In genomic region chr11:133698654-133699053, GRCh38 we compare ENCODE assay signal across 35 cellular contexts.
"Had no signal": no experiment of that assay in that cellular context is flagged by ENCODE, and none has a peak within 500 bp of the region (broad histone marks: within the 10 kb centered on the region; RNA-seq: fewer than 3 reads in every experiment).

No MANE protein-coding gene starts in this region.

- H3K4me3 ChIP-seq: adrenal gland, breast epithelium, esophagus squamous epithelium, gastroesophageal sphincter had no signal

- H3K9me3 ChIP-seq: adrenal gland, breast epithelium, esophagus squamous epithelium, gastroesophageal sphincter had no signal

- H3K27ac ChIP-seq: adrenal gland, breast epithelium, esophagus squamous epithelium, gastroesophageal sphincter, WERI-Rb-1 had no signal

- H3K27me3 Mint-ChIP-seq: activated B cell treated with CpG ODN at 0.5 μM for 24 hours; activated CD8-positive, alpha-beta T cell treated with anti-CD3 and anti-CD28 coated beads for 36 hours; activated naive CD8-positive, alpha-beta T cell; activated T-helper 17 cell treated with anti-CD3 and anti-CD28 coated beads, Interleukin-2, amount 50 U/mL, for 72 hours had no signal

- H3K36me3 Mint-ChIP-seq: activated naive CD8-positive, alpha-beta T cell; brain; T-cell had no signal

- H3K4me1 ChIP-seq: adrenal gland, breast epithelium, esophagus squamous epithelium, gastroesophageal sphincter had no signal

- H3K9me3 Mint-ChIP-seq: activated CD8-positive, alpha-beta T cell treated with anti-CD3 and anti-CD28 coated beads for 36 hours; activated naive CD8-positive, alpha-beta T cell treated with anti-CD3 and anti-CD28 coated beads, Interleukin-2, amount 50 U/mL, for 24 hours; activated T-cell treated with anti-CD3 and anti-CD28 coated beads, Interleukin-2, amount 50 U/mL, for 4 hours; activated T-helper 17 cell treated with anti-CD3 and anti-CD28 coated beads, Interleukin-2, amount 50 U/mL, for 72 hours; T-helper 1 cell treated with Interleukin-12 subunit alpha and Interleukin-12 subunit beta and Interleukin-4 antibody, amounts not matched to agents 30 μg/mL and 1 μg/mL, for 36 hours; T-helper 2 cell treated with Interferon-gamma antibody and Interleukin-4, amounts not matched to agents 5 μg/mL and 100 μg/mL, for 36 hours had no signal

- DNase-seq: activated B cell treated with CpG ODN at 0.5 μM for 24 hours; activated CD4-positive, alpha-beta T cell treated with anti-CD3 and anti-CD28 coated beads for 48 hours; activated CD4-positive, alpha-beta T cell treated with anti-CD3 and anti-CD28 coated beads, Interleukin-2, amount 50 U/mL, for 1 hour; activated CD4-positive, alpha-beta T cell treated with anti-CD3 and anti-CD28 coated beads, Interleukin-2, amount 50 U/mL, for 48 hours; activated CD8-positive, alpha-beta memory T cell treated with anti-CD3 and anti-CD28 coated beads for 24 hours; activated CD8-positive, alpha-beta T cell treated with anti-CD3 and anti-CD28 coated beads for 36 hours; activated effector memory CD4-positive, alpha-beta T cell treated with Interleukin-2 at 50 U/mL for 16 hours; activated gamma-delta T cell treated with Interleukin-2 at 50 U/mL for 16 hours; activated naive CD4-positive, alpha-beta T cell treated with anti-CD3 and anti-CD28 coated beads, Interleukin-2, amount 50 U/mL, for 16 hours; activated naive CD4-positive, alpha-beta T cell treated with Interleukin-2 at 50 U/mL for 16 hours; activated naive CD8-positive, alpha-beta T cell treated with anti-CD3 and anti-CD28 coated beads, Interleukin-2, amount 50 U/mL, for 24 hours; activated T-cell treated with anti-CD3 and anti-CD28 coated beads, Interleukin-2, amount 50 U/mL, for 4 hours; adrenal gland; amygdala; aorta; caudate nucleus; cortex of kidney; dermis blood vessel endothelial cell; effector CD4-positive, alpha-beta T cell; effector memory CD8-positive, alpha-beta T cell; erythroblast; esophagus squamous epithelium; foreskin melanocyte; SW 1271; T-cell; T1000; WERI-Rb-1 had no signal

- H3K36me3 ChIP-seq: adrenal gland, breast epithelium, esophagus squamous epithelium, gastroesophageal sphincter, WERI-Rb-1 had no signal

- H3K27ac Mint-ChIP-seq: activated B cell treated with CpG ODN at 0.5 μM for 24 hours; activated CD8-positive, alpha-beta T cell treated with anti-CD3 and anti-CD28 coated beads for 36 hours; activated naive CD8-positive, alpha-beta T cell; activated naive CD8-positive, alpha-beta T cell treated with anti-CD3 and anti-CD28 coated beads, Interleukin-2, amount 50 U/mL, for 24 hours; activated T-helper 17 cell treated with anti-CD3 and anti-CD28 coated beads, Interleukin-2, amount 50 U/mL, for 72 hours; effector memory CD8-positive, alpha-beta T cell; T-cell; T-helper 1 cell treated with Interleukin-12 subunit alpha and Interleukin-12 subunit beta and Interleukin-4 antibody, amounts not matched to agents 30 μg/mL and 1 μg/mL, for 36 hours; T-helper 2 cell treated with Interferon-gamma antibody and Interleukin-4, amounts not matched to agents 5 μg/mL and 100 μg/mL, for 36 hours had no signal

- H3K4me3 Mint-ChIP-seq: activated B cell treated with CpG ODN at 0.5 μM for 24 hours; activated CD8-positive, alpha-beta T cell treated with anti-CD3 and anti-CD28 coated beads for 36 hours; activated naive CD8-positive, alpha-beta T cell; activated naive CD8-positive, alpha-beta T cell treated with anti-CD3 and anti-CD28 coated beads, Interleukin-2, amount 50 U/mL, for 24 hours; activated T-cell treated with anti-CD3 and anti-CD28 coated beads, Interleukin-2, amount 50 U/mL, for 4 hours; activated T-helper 17 cell treated with anti-CD3 and anti-CD28 coated beads, Interleukin-2, amount 50 U/mL, for 72 hours; effector memory CD8-positive, alpha-beta T cell; T-cell; T-helper 1 cell treated with Interleukin-12 subunit alpha and Interleukin-12 subunit beta and Interleukin-4 antibody, amounts not matched to agents 30 μg/mL and 1 μg/mL, for 36 hours; T-helper 2 cell treated with Interferon-gamma antibody and Interleukin-4, amounts not matched to agents 5 μg/mL and 100 μg/mL, for 36 hours had no signal

- H3K4me1 Mint-ChIP-seq: activated B cell treated with CpG ODN at 0.5 μM for 24 hours; activated naive CD8-positive, alpha-beta T cell treated with anti-CD3 and anti-CD28 coated beads, Interleukin-2, amount 50 U/mL, for 24 hours; activated T-helper 17 cell treated with anti-CD3 and anti-CD28 coated beads, Interleukin-2, amount 50 U/mL, for 72 hours; T-cell had no signal

- H3K27me3 ChIP-seq: adrenal gland, breast epithelium, esophagus squamous epithelium, gastroesophageal sphincter had no signal

- ATAC-seq: activated CD4-positive, CD25-positive, alpha-beta regulatory T cell treated with anti-CD3 and anti-CD28 coated beads, Interleukin-2, amount 50 U/mL, for 24 hours; activated CD8-positive, alpha-beta T cell treated with anti-CD3 and anti-CD28 coated beads for 36 hours; activated naive CD8-positive, alpha-beta T cell treated with anti-CD3 and anti-CD28 coated beads, Interleukin-2, amount 50 U/mL, for 24 hours; activated T-cell treated with anti-CD3 and anti-CD28 coated beads, Interleukin-2, amount 50 U/mL, for 4 hours; activated T-helper 17 cell treated with anti-CD3 and anti-CD28 coated beads, Interleukin-2, amount 50 U/mL, for 72 hours; effector memory CD8-positive, alpha-beta T cell; gastroesophageal sphincter; T-cell had no signal
